Comparison of ENCODE assay signal across 8 cellular contexts in the genomic region with DNA sequence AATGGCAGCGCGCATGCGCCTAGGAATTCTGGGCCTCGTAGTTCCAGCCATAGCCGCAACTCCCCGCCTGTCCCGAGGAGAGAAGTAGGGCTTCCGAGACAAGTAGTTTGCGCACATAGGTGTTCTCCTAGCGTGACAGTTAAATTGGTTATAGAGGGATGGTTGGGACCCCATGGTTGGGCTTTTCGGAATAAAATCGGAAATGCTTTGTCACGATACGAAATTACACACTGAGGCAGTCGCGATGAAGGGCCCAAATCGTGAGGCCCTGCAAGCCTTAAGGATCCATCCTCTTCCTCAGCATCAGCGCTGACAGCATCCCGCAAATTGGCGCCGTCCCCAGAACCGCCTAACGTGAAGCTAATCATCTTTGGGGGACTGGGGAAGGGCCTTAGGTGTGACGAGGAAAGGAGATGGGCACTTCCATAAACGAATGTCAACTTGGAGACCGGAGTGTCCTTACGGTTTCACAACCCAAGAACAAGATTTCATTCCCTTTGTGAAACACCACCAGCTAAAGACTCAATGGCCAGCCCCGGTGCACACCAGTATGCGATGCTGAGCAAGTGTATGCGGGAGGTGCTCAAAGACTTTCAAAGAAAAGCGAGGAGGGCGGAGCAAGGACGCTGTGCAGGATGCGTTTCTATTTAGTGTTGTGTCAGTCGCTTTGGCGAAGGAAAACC. TPM values are rescaled to one million over a fixed set of nuclear protein-coding genes. Genes with fewer than 3 reads are reported as not detected.
A peak's percentile ranks its signal among the peaks of the same experiment; 100 is the strongest.
DNase-seq lines count a peak whose midpoint lies in the region; ATAC-seq, FAIRE-seq and TF ChIP-seq lines count a peak whose summit lies in the region.

No MANE protein-coding gene starts in this region.

- peak overlapping the region; percentile 96 for H2AFZ ChIP-seq in H1 (ENCODE audit: low read length)

- H3K9me3 ChIP-seq in H1 (ENCODE audit: insufficient read depth in 2 of 2, low read depth in 1 of 2, low read length in 1 of 2) = no peaks in the 10 kb centered on the region

- H2BK20ac ChIP-seq in H1 (ENCODE audit: low read length) = no peak overlapping the region

- FAIRE-seq in H1 (lab: Jason Lieb, UNC) = peak; percentile 86

- peak overlapping the region; percentile 38 to 96 (median 92) for H3K4me3 ChIP-seq in H1 (ENCODE audit: extremely low read depth in 1 of 4, insufficient read depth in 2 of 4, low read depth in 3 of 4, low read length in 4 of 4)

- peak overlapping the region; percentile 81 to 95 for H3K4me2 ChIP-seq in H1 (ENCODE audit: insufficient read depth in 1 of 2, low read depth in 2 of 2, low read length in 2 of 2)

- no peak for TF ChIP-seq CTCF in H1 (IDR thresholded peaks at IDR 0.05; ENCODE audit: control extremely low read depth in 1 of 3, insufficient read depth in 1 of 3, low read depth in 1 of 3, low read length in 3 of 3)

- no peak overlapping the region for H2BK15ac ChIP-seq in H1 (ENCODE audit: low read length)

- peaks cover 0 to 6% (median 0%) of the 10 kb centered on the region in 4 experiments; a peak in 2 of 7 replicates for H3K4me1 ChIP-seq in H1 (replicated peaks in 1 of 4; ENCODE audit: control insufficient read depth in 3 of 4, insufficient read depth in 4 of 4, low read length in 3 of 4)

- no peak overlapping the region for H4K91ac ChIP-seq in H1 (replicated peaks; ENCODE audit: insufficient read length, low read length)

- no peak overlapping the region for H2BK12ac ChIP-seq in H1 (ENCODE audit: low read depth, low read length)

- H3K23ac ChIP-seq in H1 (ENCODE audit: insufficient read length) = no peak overlapping the region

- H4K20me1 ChIP-seq in H1 (replicated peaks in 1 of 2; ENCODE audit: control insufficient read depth in 1 of 2, insufficient read depth in 2 of 2, low read length in 2 of 2) = peaks cover 0 to 5% of the 10 kb centered on the region in 2 experiments

- DNase-seq in COLO668 (lab: John Stamatoyannopoulos, UW; ENCODE audit: unreplicated experiment) (peak; percentile 26), HK-2 (ENCODE audit: unreplicated experiment) (peak; percentile 13), H1 (ENCODE audit: low read depth in 1 of 2, low spot score in 2 of 2) (no peak), mucosa of gallbladder (ENCODE audit: low spot score) (peak; percentile 27), NCI-H2171 (lab: John Stamatoyannopoulos, UW) (no peak)
- DNase-seq in activated CD4-positive, alpha-beta T cell treated with anti-CD3 and anti-CD28 coated beads, Interleukin-2, amount 50 U/mL, for 4 hours = peak; percentile 28 to 38
- DNase-seq in stimulated activated naive CD4-positive, alpha-beta T cell treated with Interleukin-2 at 50 U/mL for 16 hours (lab: John Stamatoyannopoulos, UW) = peak; percentile 33

- TF ChIP-seq RAD21 in H1 (IDR thresholded peaks at IDR 0.05 in 1 of 2, conservative IDR thresholded peaks at IDR 0.05 in 1 of 2; ENCODE audit: low read depth in 2 of 2, low read length in 2 of 2) = no peak

- CTCF ChIA-PET in H1 (lab: Charles Lee; ENCODE audit: partially characterized antibody) = interaction anchor here (4.2 kb wide), 1 partner anchor 120 kb away, joined by 24 read pairs; no protein-coding TSS in a partner anchor

- no peak overlapping the region for H2AK5ac ChIP-seq in H1 (ENCODE audit: low read depth, low read length)

- no peaks in the 10 kb centered on the region for H3K36me3 ChIP-seq in H1 (ENCODE audit: control insufficient read depth in 2 of 4, insufficient read depth in 4 of 4, low read length in 3 of 4)

- no peak for TF ChIP-seq POLR2A in H1 (IDR thresholded peaks at IDR 0.05; ENCODE audit: control extremely low read depth in 1 of 2, low read depth in 2 of 2, low read length in 2 of 2)

- H2BK5ac ChIP-seq in H1 (ENCODE audit: low read depth, low read length) = no peak overlapping the region

- H3K9ac ChIP-seq in H1 (replicated peaks in 1 of 4; ENCODE audit: extremely low read depth in 1 of 4, low read depth in 3 of 4, low read length in 3 of 4) = peak overlapping the region in 1 of 4 experiments; percentile 8; a peak in 1 of 7 replicates

- ATAC-seq in HG03175 (IDR thresholded peaks at IDR 0.05; ENCODE audit: unreplicated experiment) = no peak

- no peak overlapping the region for H3K56ac ChIP-seq in H1 (replicated peaks; ENCODE audit: insufficient read length, low read depth, low read length)

- H3K79me1 ChIP-seq in H1 (ENCODE audit: low read depth, low read length) = no peaks in the 10 kb centered on the region

- no peak overlapping the region for H3K18ac ChIP-seq in H1 (ENCODE audit: extremely low read depth, low read length)

- 6% methylated on average over 36 of the region's 36 CpGs; no CpG with 5 or more reads in 1 of the 2 experiments for WGBS in H1 (ENCODE audit: extremely low coverage in 1 of 2, insufficient coverage in 1 of 2, insufficient read length in 1 of 2, insufficient replicate concordance in 2 of 2, low coverage in 1 of 2, low lambda C conversion rate in 2 of 2, missing lambda C conversion rate in 1 of 2), 2 experiments

- H4K5ac ChIP-seq in H1 (ENCODE audit: insufficient read length, low read depth, low read length) = no peak overlapping the region

- no peak overlapping the region for H3K27ac ChIP-seq in H1 (ENCODE audit: low read depth, low read length)

- no peak overlapping the region for H3K4ac ChIP-seq in H1 (replicated peaks; ENCODE audit: insufficient read length, low read depth, low read length)

- POLR2A ChIA-PET in H1 (lab: Charles Lee; ENCODE audit: partially characterized antibody) = no interaction called here

- H3K14ac ChIP-seq in H1 (ENCODE audit: insufficient read length) = no peak overlapping the region

- H4K8ac ChIP-seq in H1 (ENCODE audit: extremely low read depth, insufficient read depth, low read length) = no peak overlapping the region; the same call in 1 of the 2 replicates

- peaks cover 0 to 5% (median 2%) of the 10 kb centered on the region in 4 experiments; a peak in 2 of 7 replicates for H3K27me3 ChIP-seq in H1 (replicated peaks in 1 of 4; ENCODE audit: control insufficient read depth in 3 of 4, extremely low read depth in 1 of 4, insufficient read depth in 3 of 4, low read length in 3 of 4)

- H3K23me2 ChIP-seq in H1 (ENCODE audit: low read depth, low read length) = peaks cover 12% of the 10 kb centered on the region; the same call in 1 of the 2 replicates

- no peak for TF ChIP-seq EP300 in H1 (IDR thresholded peaks at IDR 0.05; ENCODE audit: borderline replicate concordance in 1 of 2, low read depth in 2 of 2, low read length in 2 of 2)

- peaks cover 0 to 34% of the 10 kb centered on the region in 2 experiments; a peak in 2 of 4 replicates for H3K79me2 ChIP-seq in H1 (ENCODE audit: control insufficient read depth in 1 of 2, insufficient read depth in 2 of 2, low read length in 2 of 2)

- H2BK120ac ChIP-seq in H1 (replicated peaks; ENCODE audit: low read depth, low read length) = no peak overlapping the region

TF ChIP-seq in H1, 55 proteins besides CTCF, POLR2A, EP300 and RAD21 (continues in another document):
- TF ChIP-seq SIX5 (IDR thresholded peaks at IDR 0.05; ENCODE audit: low read depth, low read length) (peak; percentile 48), CEBPB (IDR thresholded peaks at IDR 0.05; ENCODE audit: low read depth, low read length) (no peak), TAF7 (optimal IDR thresholded peaks at IDR 0.05; ENCODE audit: borderline replicate concordance, low read depth, low read length) (no peak), TAF1 (IDR thresholded peaks at IDR 0.05; ENCODE audit: low read depth, low read length) (no peak), SP1 (IDR thresholded peaks at IDR 0.05; ENCODE audit: low read depth, low read length) (no peak), SIN3A (conservative IDR thresholded peaks at IDR 0.05 in 1 of 2, IDR thresholded peaks at IDR 0.05 in 1 of 2; ENCODE audit: low read depth in 1 of 2, low read length in 2 of 2) (no peak; a peak in 1 of 4 replicates), KDM1A (IDR thresholded peaks at IDR 0.05; ENCODE audit: borderline replicate concordance, low read length) (no peak), JUN (IDR thresholded peaks at IDR 0.05; ENCODE audit: low read depth, low read length) (no peak), NRF1 (IDR thresholded peaks at IDR 0.05; ENCODE audit: low read depth, low read length) (peak; percentile 78), SP2 (IDR thresholded peaks at IDR 0.05; ENCODE audit: low read length) (no peak), KDM4A (IDR thresholded peaks at IDR 0.05; ENCODE audit: low read depth, low read length, severe bottlenecking) (peak; percentile 32), SAP30 (IDR thresholded peaks at IDR 0.05; ENCODE audit: insufficient read depth, insufficient replicate concordance, low read length) (peak; percentile 19), BCL11A (IDR thresholded peaks at IDR 0.05; ENCODE audit: low read depth in 2 of 2, low read length in 2 of 2) (no peak), SP4 (IDR thresholded peaks at IDR 0.05; ENCODE audit: low read length) (peak; percentile 8; the same call in 1 of the 2 replicates), HDAC2 (IDR thresholded peaks at IDR 0.05; ENCODE audit: borderline replicate concordance in 1 of 2, low read depth in 2 of 2, low read length in 2 of 2) (no peak), EZH2 (IDR thresholded peaks at IDR 0.05; ENCODE audit: low read depth, low read length, severe bottlenecking) (no peak), BACH1 (IDR thresholded peaks at IDR 0.05; ENCODE audit: low read length) (peak; percentile 84), CTBP2 (IDR thresholded peaks at IDR 0.05; ENCODE audit: borderline replicate concordance, insufficient read depth, insufficient read length, low read length) (no peak)
- TF ChIP-seq, protein P1, sequence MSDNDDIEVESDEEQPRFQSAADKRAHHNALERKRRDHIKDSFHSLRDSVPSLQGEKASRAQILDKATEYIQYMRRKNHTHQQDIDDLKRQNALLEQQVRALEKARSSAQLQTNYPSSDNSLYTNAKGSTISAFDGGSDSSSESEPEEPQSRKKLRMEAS (IDR thresholded peaks at IDR 0.05) = no peak

RNA-seq across cellular contexts. Expression of a gene that starts 0.6 kb away (rescaled TPM):
- total RNA-seq in H1 (2021; fragmentation: NEBNext Ultra II Directional; extraction: Animal tissue kit (Norgen Biotek cat#: 25700)) = 13.1 and 18.2 TPM in 2 replicates
- 2.7 and 2.9 TPM in 2 replicates for polyA plus RNA-seq in H1 (2011; rRNA removed)
- 4.1 TPM for polyA plus RNA-seq in H1 (2011; cell fraction: cytosol; rRNA removed)
- 3.7 TPM for polyA plus RNA-seq in H1 (2011; cell fraction: nucleus; rRNA removed)
- 3.2 to 5.0 TPM (median 3.9 TPM) in 4 replicates for polyA plus RNA-seq in H1 (2012, experiment 1 of 2)
- 0.22 TPM for polyA plus RNA-seq in H1 (2012, experiment 2 of 2)
- 4.3 TPM for polyA plus RNA-seq in H1 (2013, experiment 1 of 2)
- 3.7 TPM for polyA plus RNA-seq in H1 (2013, experiment 2 of 2)
- polyA minus RNA-seq in H1 (2011; rRNA and poly(A)+ RNA removed) = 19.3 and 21.2 TPM in 2 replicates
- 8.4 TPM for polyA minus RNA-seq in H1 (2011; cell fraction: cytosol; rRNA and poly(A)+ RNA removed)
- polyA minus RNA-seq in H1 (2011; cell fraction: nucleus; rRNA and poly(A)+ RNA removed) = 13.5 TPM
- total RNA-seq in mucosa of gallbladder = 18.6 TPM

Comparison
In these comparisons a context has a peak if more than half of its experiments do, and no peak if none do; other contexts are left out.
1. DNase-seq: peak in COLO668 (single experiment), HK-2 (single experiment), activated CD4-positive, alpha-beta T cell treated with anti-CD3 and anti-CD28 coated beads, Interleukin-2, amount 50 U/mL, for 4 hours (2 of 2), mucosa of gallbladder (single experiment) and stimulated activated naive CD4-positive, alpha-beta T cell treated with Interleukin-2 at 50 U/mL for 16 hours (single experiment); none in H1 (0 of 2) and NCI-H2171 (single experiment).